ENCODE assay signal across 16 cellular contexts in genomic region chr1:6591222-6591621, GRCh38. TPM values are rescaled to one million over a fixed set of nuclear protein-coding genes. Genes with fewer than 3 reads are reported as not detected.
A peak's percentile ranks its signal among the peaks of the same experiment; 100 is the strongest.
DNase-seq lines count a peak whose midpoint lies in the region; ATAC-seq and TF ChIP-seq lines count a peak whose summit lies in the region.
"Had no signal": no experiment of that assay in that cellular context is flagged by ENCODE, and none has a peak within 500 bp of the region (broad histone marks: within the 10 kb centered on the region; RNA-seq: fewer than 3 reads in every experiment).

No MANE protein-coding gene starts in this region.

- H3K27me3 ChIP-seq in thoracic aorta (replicated peaks; ENCODE audit: insufficient read depth) (no peaks in the 10 kb centered on the region), H9 (ENCODE audit: insufficient read depth, low read length) (no peaks in the 10 kb centered on the region)
- H3K27me3 ChIP-seq: body of pancreas had no signal

- H3K4me1 ChIP-seq in thoracic aorta (ENCODE audit: control insufficient read depth in 1 of 2, low read depth in 2 of 2): peaks cover 49 to 88% of the 10 kb centered on the region in 2 donors
- no peaks in the 10 kb centered on the region for H3K4me1 ChIP-seq in H9 (ENCODE audit: insufficient read depth, low read length)

- no peak for ATAC-seq in activated naive CD8-positive, alpha-beta T cell treated with anti-CD3 and anti-CD28 coated beads, Interleukin-2, amount 50 U/mL, for 24 hours
- ATAC-seq in activated CD8-positive, alpha-beta T cell treated with anti-CD3 and anti-CD28 coated beads, Interleukin-2, amount 10 ng/mL, durations not matched to agents 7 days and 5 days: peak; percentile 39
- peak; percentile 68 for ATAC-seq in thoracic aorta (ENCODE audit: insufficient number of reproducible peaks, low FRiP score, low read depth)
- ATAC-seq: body of pancreas had no signal

- H2BK15ac ChIP-seq in H9 (ENCODE audit: low read depth, low read length): no peak overlapping the region

- H3K27ac Mint-ChIP-seq in activated naive CD8-positive, alpha-beta T cell treated with anti-CD3 and anti-CD28 coated beads for 36 hours: peak overlapping the region; percentile 76
- no peak overlapping the region for H3K27ac Mint-ChIP-seq in activated naive CD8-positive, alpha-beta T cell treated with anti-CD3 and anti-CD28 coated beads, Interleukin-2, amount 50 U/mL, for 24 hours
- peak overlapping the region; percentile 79 for H3K27ac Mint-ChIP-seq in activated CD8-positive, alpha-beta T cell treated with anti-CD3 and anti-CD28 coated beads, Interleukin-2, amount 10 ng/mL, durations not matched to agents 7 days and 5 days
- H3K27ac Mint-ChIP-seq in H9: no peak overlapping the region
- H3K27ac Mint-ChIP-seq: stimulated activated naive CD8-positive, alpha-beta T cell treated with anti-CD3 and anti-CD28 coated beads, Interleukin-15, Interleukin-2, amounts not matched to agents 100 ng/mL and 50 ng/mL, for 24 hours had no signal

- no peak overlapping the region for H3K4me3 Mint-ChIP-seq in activated naive CD8-positive, alpha-beta T cell treated with anti-CD3 and anti-CD28 coated beads for 36 hours
- H3K4me3 Mint-ChIP-seq in activated naive CD8-positive, alpha-beta T cell treated with anti-CD3 and anti-CD28 coated beads, Interleukin-2, amount 50 U/mL, for 24 hours: no peak overlapping the region
- no peak overlapping the region for H3K4me3 Mint-ChIP-seq in activated CD8-positive, alpha-beta T cell treated with anti-CD3 and anti-CD28 coated beads, Interleukin-2, amount 10 ng/mL, durations not matched to agents 7 days and 5 days
- H3K4me3 Mint-ChIP-seq in H9: no peak overlapping the region
- H3K4me3 Mint-ChIP-seq: stimulated activated naive CD8-positive, alpha-beta T cell treated with anti-CD3 and anti-CD28 coated beads, Interleukin-15, Interleukin-2, amounts not matched to agents 100 ng/mL and 50 ng/mL, for 24 hours had no signal

- H2AFZ ChIP-seq in H9 (ENCODE audit: low read length): no peak overlapping the region

- no peaks in the 10 kb centered on the region for H4K20me1 ChIP-seq in H9 (ENCODE audit: control insufficient read depth, insufficient read depth, insufficient read length)

- no peak overlapping the region for H3K23ac ChIP-seq in H9 (ENCODE audit: insufficient read length, low read depth, low read length)

- H2AK5ac ChIP-seq in H9 (ENCODE audit: insufficient read length, low read length): no peak overlapping the region

- H3K27ac ChIP-seq in thoracic aorta (peak overlapping the region; percentile 82 to 90), H9 (ENCODE audit: insufficient read length, low read depth, low read length) (no peak overlapping the region)
- H3K27ac ChIP-seq: body of pancreas had no signal

- H3K4ac ChIP-seq in H9 (ENCODE audit: low read depth, low read length): no peak overlapping the region

- no peak overlapping the region for H2BK20ac ChIP-seq in H9 (ENCODE audit: low read depth, low read length, poor library complexity, severe bottlenecking)

- no peaks in the 10 kb centered on the region for H3K79me1 ChIP-seq in H9 (ENCODE audit: insufficient read depth, low read depth, low read length, poor library complexity, severe bottlenecking)

- peaks cover 11% of the 10 kb centered on the region for H3K36me3 Mint-ChIP-seq in activated naive CD8-positive, alpha-beta T cell treated with anti-CD3 and anti-CD28 coated beads for 36 hours
- H3K36me3 Mint-ChIP-seq in activated naive CD8-positive, alpha-beta T cell treated with anti-CD3 and anti-CD28 coated beads, Interleukin-2, amount 50 U/mL, for 24 hours (ENCODE audit: low read depth): peaks cover 26% of the 10 kb centered on the region
- H3K36me3 Mint-ChIP-seq in activated CD8-positive, alpha-beta T cell treated with anti-CD3 and anti-CD28 coated beads, Interleukin-2, amount 10 ng/mL, durations not matched to agents 7 days and 5 days (ENCODE audit: low read depth): peaks cover 57% of the 10 kb centered on the region
- peaks cover 24 to 64% (median 56%) of the 10 kb centered on the region in 3 experiments; a peak in 6 of 7 replicates for H3K36me3 Mint-ChIP-seq in H9 (ENCODE audit: insufficient read depth in 1 of 3, low read depth in 3 of 3)

- H3K56ac ChIP-seq in H9 (ENCODE audit: insufficient read length, low read depth, low read length): no peak overlapping the region

- no CpG with 5 or more reads among the region's 13 CpGs for WGBS in H9 (ENCODE audit: extremely low coverage, insufficient read length, low lambda C conversion rate)

- no peak overlapping the region for H3K9ac ChIP-seq in H9 (ENCODE audit: extremely low read depth, insufficient read length, low read length)

- H3K9me3 Mint-ChIP-seq in activated naive CD8-positive, alpha-beta T cell treated with anti-CD3 and anti-CD28 coated beads for 36 hours: no peaks in the 10 kb centered on the region
- H3K9me3 Mint-ChIP-seq in activated naive CD8-positive, alpha-beta T cell treated with anti-CD3 and anti-CD28 coated beads, Interleukin-2, amount 50 U/mL, for 24 hours: no peaks in the 10 kb centered on the region
- H3K9me3 Mint-ChIP-seq in activated CD8-positive, alpha-beta T cell treated with anti-CD3 and anti-CD28 coated beads, Interleukin-2, amount 10 ng/mL, durations not matched to agents 7 days and 5 days (ENCODE audit: insufficient read depth): no peaks in the 10 kb centered on the region
- H3K9me3 Mint-ChIP-seq in H9: no peaks in the 10 kb centered on the region
- H3K9me3 Mint-ChIP-seq: stimulated activated naive CD8-positive, alpha-beta T cell treated with anti-CD3 and anti-CD28 coated beads, Interleukin-15, Interleukin-2, amounts not matched to agents 100 ng/mL and 50 ng/mL, for 24 hours had no signal

- H2BK12ac ChIP-seq in H9 (ENCODE audit: insufficient read length, low read depth, low read length): no peak overlapping the region

- H3K4me1 Mint-ChIP-seq in activated naive CD8-positive, alpha-beta T cell treated with anti-CD3 and anti-CD28 coated beads for 36 hours: peaks cover 27% of the 10 kb centered on the region
- H3K4me1 Mint-ChIP-seq in activated naive CD8-positive, alpha-beta T cell treated with anti-CD3 and anti-CD28 coated beads, Interleukin-2, amount 50 U/mL, for 24 hours: peaks cover 8% of the 10 kb centered on the region
- peaks cover 45% of the 10 kb centered on the region for H3K4me1 Mint-ChIP-seq in activated CD8-positive, alpha-beta T cell treated with anti-CD3 and anti-CD28 coated beads, Interleukin-2, amount 10 ng/mL, durations not matched to agents 7 days and 5 days (ENCODE audit: low read depth)
- no peaks in the 10 kb centered on the region for H3K4me1 Mint-ChIP-seq in H9

- no peak overlapping the region for H3K4me2 ChIP-seq in H9 (ENCODE audit: insufficient read depth, insufficient read length, low read length)

- no peak overlapping the region for H4K5ac ChIP-seq in H9 (ENCODE audit: insufficient read length, low read depth, low read length)

- H3K14ac ChIP-seq in H9 (ENCODE audit: insufficient read depth, low read length): no peak overlapping the region

- POLR2A ChIA-PET in activated CD8-positive, alpha-beta T cell treated with anti-CD3 and anti-CD28 coated beads, Interleukin-2, amount 10 ng/mL, durations not matched to agents 7 days and 5 days (lab: Charles Lee): no interaction called here

- no peak overlapping the region for H4K8ac ChIP-seq in H9 (replicated peaks; ENCODE audit: insufficient read length, low read depth, low read length)

- H3K27me3 Mint-ChIP-seq in activated naive CD8-positive, alpha-beta T cell treated with anti-CD3 and anti-CD28 coated beads for 36 hours: no peaks in the 10 kb centered on the region
- H3K27me3 Mint-ChIP-seq in activated naive CD8-positive, alpha-beta T cell treated with anti-CD3 and anti-CD28 coated beads, Interleukin-2, amount 50 U/mL, for 24 hours: no peaks in the 10 kb centered on the region
- no peaks in the 10 kb centered on the region for H3K27me3 Mint-ChIP-seq in activated CD8-positive, alpha-beta T cell treated with anti-CD3 and anti-CD28 coated beads, Interleukin-2, amount 10 ng/mL, durations not matched to agents 7 days and 5 days (ENCODE audit: low read depth)
- no peaks in the 10 kb centered on the region for H3K27me3 Mint-ChIP-seq in H9 (ENCODE audit: low read depth)
- H3K27me3 Mint-ChIP-seq: stimulated activated naive CD8-positive, alpha-beta T cell treated with anti-CD3 and anti-CD28 coated beads, Interleukin-15, Interleukin-2, amounts not matched to agents 100 ng/mL and 50 ng/mL, for 24 hours had no signal

- H2BK5ac ChIP-seq in H9 (ENCODE audit: insufficient read length, low read length): no peak overlapping the region

- H3K23me2 ChIP-seq in H9 (ENCODE audit: insufficient read length, low read depth, low read length, poor library complexity, severe bottlenecking): no peaks in the 10 kb centered on the region

- H3K79me2 ChIP-seq in H9 (ENCODE audit: insufficient read depth, low read length): no peaks in the 10 kb centered on the region

- CTCF ChIA-PET in activated CD8-positive, alpha-beta T cell treated with anti-CD3 and anti-CD28 coated beads, Interleukin-2, amount 10 ng/mL, durations not matched to agents 7 days and 5 days (lab: Charles Lee): interaction anchor here (1.3 to 1.4 kb wide), 2 partner anchors 9 to 11 kb away, joined by 3 to 4 read pairs; partner anchors contain the start of gene KLHL21

- H3K4me3 ChIP-seq in thoracic aorta: peak overlapping the region; percentile 32
- H3K4me3 ChIP-seq: body of pancreas, lung had no signal

- no peak for DNase-seq in activated naive CD8-positive, alpha-beta T cell treated with anti-CD3 and anti-CD28 coated beads for 36 hours
- DNase-seq in activated naive CD8-positive, alpha-beta T cell treated with anti-CD3 and anti-CD28 coated beads, Interleukin-2, amount 50 U/mL, for 24 hours: no peak
- peak; percentile 36 for DNase-seq in activated CD8-positive, alpha-beta T cell treated with anti-CD3 and anti-CD28 coated beads, Interleukin-2, amount 10 ng/mL, durations not matched to agents 7 days and 5 days
- peak; percentile 49 for DNase-seq in medulla oblongata (ENCODE audit: extremely low spot score)
- peak; percentile 49 for DNase-seq in thoracic aorta (ENCODE audit: low spot score)
- DNase-seq in central memory CD4-positive, alpha-beta T cell: no peak
- DNase-seq in NCI-H1105 (lab: John Stamatoyannopoulos, UW): no peak
- DNase-seq in H9: no peak
- DNase-seq: H7; NCI-H1417; NCI-H69; stimulated activated CD4-positive, alpha-beta T cell treated with anti-CD3 and anti-CD28 coated beads, Interleukin-4, amount 100 ng/mL, for 1 hour had no signal

- TF ChIP-seq CTCF in thoracic aorta (IDR thresholded peaks at IDR 0.05): no peak
- no peak for TF ChIP-seq CTCF in H9 (conservative IDR thresholded peaks at IDR 0.05)

- H3K18ac ChIP-seq in H9 (ENCODE audit: insufficient read length, low read depth, low read length): no peak overlapping the region

- no peaks in the 10 kb centered on the region for H3K9me3 ChIP-seq in thoracic aorta
- H3K9me3 ChIP-seq in H9 (ENCODE audit: control insufficient read depth, low read depth, low read length): no peaks in the 10 kb centered on the region
- H3K9me3 ChIP-seq: body of pancreas had no signal

- no peak overlapping the region for H2BK120ac ChIP-seq in H9 (ENCODE audit: low read depth, low read length, poor library complexity, severe bottlenecking)

- no peak overlapping the region for H4K91ac ChIP-seq in H9 (ENCODE audit: insufficient read length, low read depth, low read length)

- no peak overlapping the region for H3T11ph ChIP-seq in H9 (ENCODE audit: low read length)

- H3K36me3 ChIP-seq in thoracic aorta: peaks cover 65% of the 10 kb centered on the region

RNA-seq across cellular contexts. Expression of gene ZBTB48, which starts 11.4 kb away (rescaled TPM):
- 10 to 100 TPM; 22.1 to 26.4 TPM for total RNA-seq in activated naive CD8-positive, alpha-beta T cell treated with anti-CD3 and anti-CD28 coated beads for 36 hours
- total RNA-seq in activated CD8-positive, alpha-beta T cell treated with anti-CD3 and anti-CD28 coated beads, Interleukin-2, amount 10 ng/mL, durations not matched to agents 7 days and 5 days: 10 to 100 TPM; 36.5 to 41.7 TPM
- total RNA-seq in thoracic aorta: 10 to 100 TPM; 20.7 to 28.9 TPM
- 30.3 and 33.2 TPM in 2 replicates for total RNA-seq in H9 (2021)

RNA-seq across cellular contexts. Expression of gene KLHL21, which starts 11.4 kb away (rescaled TPM):
- total RNA-seq in activated naive CD8-positive, alpha-beta T cell treated with anti-CD3 and anti-CD28 coated beads for 36 hours: 10 to 100 TPM; 31.2 TPM
- total RNA-seq in activated CD8-positive, alpha-beta T cell treated with anti-CD3 and anti-CD28 coated beads, Interleukin-2, amount 10 ng/mL, durations not matched to agents 7 days and 5 days: 10 to 100 TPM; 22.8 to 23.0 TPM
- 100 to 1,000 TPM; 142 to 156 TPM for total RNA-seq in thoracic aorta
- 31.9 and 32.7 TPM in 2 replicates for total RNA-seq in H9 (2021)

RNA-seq across cellular contexts. Expression of gene PHF13, which starts 22.3 kb away (rescaled TPM):
- total RNA-seq in activated naive CD8-positive, alpha-beta T cell treated with anti-CD3 and anti-CD28 coated beads for 36 hours: 10 to 100 TPM; 10.9 to 11.7 TPM
- 10 to 100 TPM; 11.8 to 12.6 TPM for total RNA-seq in activated CD8-positive, alpha-beta T cell treated with anti-CD3 and anti-CD28 coated beads, Interleukin-2, amount 10 ng/mL, durations not matched to agents 7 days and 5 days
- total RNA-seq in thoracic aorta (10 to 100 TPM; 14.6 to 17.7 TPM), H9 (2021) (55.8 and 56.4 TPM in 2 replicates)

RNA-seq across cellular contexts. Expression of gene THAP3, which starts 33.4 kb away (rescaled TPM):
- 10 to 100 TPM; 16.2 to 16.4 TPM for total RNA-seq in activated naive CD8-positive, alpha-beta T cell treated with anti-CD3 and anti-CD28 coated beads for 36 hours
- 10 to 100 TPM; 19.1 to 20.8 TPM for total RNA-seq in activated CD8-positive, alpha-beta T cell treated with anti-CD3 and anti-CD28 coated beads, Interleukin-2, amount 10 ng/mL, durations not matched to agents 7 days and 5 days
- total RNA-seq in thoracic aorta: 10 to 100 TPM; 14.1 to 18.7 TPM
- 14.0 and 15.3 TPM in 2 replicates for total RNA-seq in H9 (2021)

RNA-seq across cellular contexts. Expression of gene TAS1R1, which starts 36.1 kb away (rescaled TPM):
- not detected for total RNA-seq in activated naive CD8-positive, alpha-beta T cell treated with anti-CD3 and anti-CD28 coated beads for 36 hours
- not detected for total RNA-seq in activated CD8-positive, alpha-beta T cell treated with anti-CD3 and anti-CD28 coated beads, Interleukin-2, amount 10 ng/mL, durations not matched to agents 7 days and 5 days
- total RNA-seq in thoracic aorta (under 1 TPM in 1 of 2 donors, not detected in 1; 0.81 TPM), H9 (2021) (not detected in 2 replicates)
- total RNA-seq: body of pancreas, G401 had no signal

Comparison
In these comparisons a context has a peak if more than half of its experiments do, and no peak if none do; other contexts are left out.
1. H3K27ac Mint-ChIP-seq: peak in activated naive CD8-positive, alpha-beta T cell treated with anti-CD3 and anti-CD28 coated beads for 36 hours (single experiment) and activated CD8-positive, alpha-beta T cell treated with anti-CD3 and anti-CD28 coated beads, Interleukin-2, amount 10 ng/mL, durations not matched to agents 7 days and 5 days (single experiment); none in activated naive CD8-positive, alpha-beta T cell treated with anti-CD3 and anti-CD28 coated beads, Interleukin-2, amount 50 U/mL, for 24 hours (single experiment) and H9 (0 of 3).
2. DNase-seq: peak in activated CD8-positive, alpha-beta T cell treated with anti-CD3 and anti-CD28 coated beads, Interleukin-2, amount 10 ng/mL, durations not matched to agents 7 days and 5 days (single experiment), medulla oblongata (single experiment) and thoracic aorta (single experiment); none in activated naive CD8-positive, alpha-beta T cell treated with anti-CD3 and anti-CD28 coated beads for 36 hours (single experiment), activated naive CD8-positive, alpha-beta T cell treated with anti-CD3 and anti-CD28 coated beads, Interleukin-2, amount 50 U/mL, for 24 hours (single experiment), central memory CD4-positive, alpha-beta T cell (single experiment), NCI-H1105 (single experiment) and H9 (single experiment).